17 cellular contexts compared by ENCODE assay signal in genomic region chr3:168080499-168081170, GRCh38.
"Had no signal": no experiment of that assay in that cellular context is flagged by ENCODE, and none has a peak within 500 bp of the region (broad histone marks: within the 10 kb centered on the region; RNA-seq: fewer than 3 reads in every experiment).

No MANE protein-coding gene starts in this region.

- H3K4me3 ChIP-seq: psoas muscle, stomach, testis, upper lobe of right lung had no signal

- H3K27me3 ChIP-seq: stomach, testis, upper lobe of right lung had no signal

- H3K9me3 ChIP-seq: psoas muscle, stomach, testis, upper lobe of right lung had no signal

- H3K27ac ChIP-seq: psoas muscle, stomach, testis, upper lobe of right lung had no signal

- ATAC-seq: activated CD8-positive, alpha-beta T cell treated with anti-CD3 and anti-CD28 coated beads, Interleukin-2, amount 10 ng/mL, durations not matched to agents 7 days and 5 days; activated naive CD4-positive, alpha-beta T cell treated with anti-CD3 and anti-CD28 coated beads, Interleukin-2, amount 50 U/mL, for 72 hours; upper lobe of right lung had no signal

- H3K36me3 ChIP-seq: stomach, upper lobe of right lung had no signal

- DNase-seq: activated CD4-positive, alpha-beta T cell treated with anti-CD3 and anti-CD28 coated beads for 48 hours; activated CD8-positive, alpha-beta memory T cell treated with anti-CD3 and anti-CD28 coated beads, Interleukin-2, amount 50 U/mL, for 4 hours; activated CD8-positive, alpha-beta T cell treated with anti-CD3 and anti-CD28 coated beads, Interleukin-2, amount 10 ng/mL, durations not matched to agents 7 days and 5 days; activated effector memory CD4-positive, alpha-beta T cell treated with anti-CD3 and anti-CD28 coated beads, Interleukin-2, amount 50 U/mL, for 16 hours; activated T-cell treated with anti-CD3 and anti-CD28 coated beads, Interleukin-2, amount 50 U/mL, for 48 hours; caudate nucleus; islet precursor cell; midbrain; psoas muscle; stimulated activated CD4-positive, alpha-beta T cell treated with anti-CD3 and anti-CD28 coated beads, Interleukin-12 subunit alpha, Interleukin-12 subunit beta, amount 100 ng/mL, for 4 hours; stimulated activated CD4-positive, alpha-beta T cell treated with anti-CD3 and anti-CD28 coated beads, Interleukin-2, amount 100 ng/mL, for 24 hours; stomach; T-helper 2 cell; testis; upper lobe of right lung had no signal

- FAIRE-seq: colon had no signal

- H3K4me1 ChIP-seq: testis, upper lobe of right lung had no signal
